ENCODE assay signal across 8 cellular contexts in the genomic region with DNA sequence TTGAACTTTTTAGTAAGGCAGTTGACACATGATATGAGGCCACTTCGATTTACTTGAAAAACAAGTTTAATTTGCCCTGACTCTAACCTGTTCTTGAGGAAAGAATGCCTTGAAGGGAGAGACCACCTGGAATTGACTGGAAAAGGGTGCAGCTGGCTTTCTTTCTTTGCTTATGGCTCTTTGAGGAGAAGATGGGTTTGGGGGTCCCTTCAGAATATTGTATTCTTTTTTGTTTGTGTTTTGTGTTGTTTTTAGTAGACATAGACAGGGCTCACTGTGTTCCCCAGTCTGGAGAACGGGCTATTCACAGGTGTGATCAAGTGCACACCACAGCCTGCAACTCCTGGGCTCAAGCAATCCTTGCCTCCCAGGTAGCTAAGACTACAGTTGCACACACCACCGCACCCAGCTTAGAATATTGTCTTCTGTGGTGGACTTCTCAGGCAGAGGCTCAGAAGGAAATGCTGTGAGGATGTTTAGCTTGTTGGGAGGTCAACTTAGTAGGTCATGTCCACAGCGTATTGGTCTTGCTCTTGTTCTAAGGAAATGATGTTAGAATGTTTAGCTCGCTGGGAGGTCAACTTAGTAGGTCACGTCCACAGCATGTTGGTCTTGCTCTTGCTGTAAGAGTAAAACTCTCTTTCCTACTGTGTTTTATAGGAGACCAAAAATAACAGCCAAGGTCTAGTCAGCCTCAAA. TPM values are rescaled to one million over a fixed set of nuclear protein-coding genes. Genes with fewer than 3 reads are reported as not detected.
DNase-seq lines count a peak whose midpoint lies in the region; ATAC-seq and TF ChIP-seq lines count a peak whose summit lies in the region.

No MANE protein-coding gene starts in this region.

- intact Hi-C loops in gastrocnemius medialis (cut with DNase I; ENCODE audit: low total_unique reads): no loop called here

- H3K27me3 ChIP-seq in GM23338 (ENCODE audit: insufficient read depth) (no peaks in the 10 kb centered on the region), gastrocnemius medialis (no peaks in the 10 kb centered on the region)

- peak overlapping the region; percentile 93 for H3K4me3 Mint-ChIP-seq in GM23338

- no peak for DNase-seq in GM23338 (ENCODE audit: low spot score)
- DNase-seq in foreskin fibroblast: no peak
- DNase-seq in gastrocnemius medialis: no peak
- DNase-seq in NCI-H2196 treated with DMSO at 0.1 percent for 48 hours (lab: John Stamatoyannopoulos, UW; ENCODE audit: unreplicated experiment): no peak
- DNase-seq in left lobe of liver (ENCODE audit: low spot score): no peak
- DNase-seq in DMS53 treated with DMSO at 0.1 percent for 48 hours (lab: John Stamatoyannopoulos, UW; ENCODE audit: unreplicated experiment): no peak

- no peak for TF ChIP-seq POLR2A in gastrocnemius medialis (IDR thresholded peaks at IDR 0.05)

- peak overlapping the region; percentile 78 for H3K4me2 ChIP-seq in GM23338

- peaks cover 6% of the 10 kb centered on the region for H3K4me1 ChIP-seq in GM23338 (ENCODE audit: insufficient read depth)
- peaks cover 16 to 19% of the 10 kb centered on the region in 2 donors for H3K4me1 ChIP-seq in gastrocnemius medialis

- H3K4me3 ChIP-seq in GM23338 (peak overlapping the region; percentile 77), foreskin fibroblast (ENCODE audit: low read depth in 1 of 2, low read length in 2 of 2) (peak overlapping the region; percentile 82 to 92), gastrocnemius medialis (peak overlapping the region; percentile 74 to 93 (median 78))

- peaks cover 11% of the 10 kb centered on the region for H3K79me2 ChIP-seq in GM23338 (replicated peaks; ENCODE audit: insufficient read depth)

- peaks cover 6% of the 10 kb centered on the region; the same call in 1 of the 2 replicates for H3F3A ChIP-seq in GM23338 (replicated peaks; ENCODE audit: low read depth)

- in situ Hi-C loops in gastrocnemius medialis (cut with MboI; ENCODE audit: low sequenced_read_pairs in 4 of 4): no loop called here

- no peaks in the 10 kb centered on the region; the same call in none of the 2 replicates for H4K20me1 ChIP-seq in GM23338 (replicated peaks; ENCODE audit: insufficient read depth)

- ATAC-seq in GM23338: no peak
- no peak for ATAC-seq in gastrocnemius medialis
- ATAC-seq in left lobe of liver: no peak
- no peak for ATAC-seq in GM21360 (IDR thresholded peaks at IDR 0.05; ENCODE audit: unreplicated experiment)

- peaks cover 3% of the 10 kb centered on the region; the same call in 1 of the 3 replicates for H3K9me3 Mint-ChIP-seq in GM23338

- H3K27me3 Mint-ChIP-seq in GM23338 (ENCODE audit: insufficient read depth, low read depth, poor library complexity): peaks cover 21% of the 10 kb centered on the region

- H3K27ac ChIP-seq in GM23338 (ENCODE audit: low read depth) (no peak overlapping the region), VCaP (peak overlapping the region; percentile 95; the same call in 1 of the 2 replicates), gastrocnemius medialis (peak overlapping the region; percentile 92 to 99 (median 98))

- H3K9me2 ChIP-seq in GM23338 (ENCODE audit: insufficient read depth): no peaks in the 10 kb centered on the region

- no peak for TF ChIP-seq CTCF in GM23338 (conservative IDR thresholded peaks at IDR 0.05; ENCODE audit: low read depth in 2 of 2)
- no peak for TF ChIP-seq CTCF in VCaP (conservative IDR thresholded peaks at IDR 0.05)
- no peak for TF ChIP-seq CTCF in foreskin fibroblast (IDR thresholded peaks at IDR 0.05; ENCODE audit: low read depth, low read length)
- no peak for TF ChIP-seq CTCF in gastrocnemius medialis (IDR thresholded peaks at IDR 0.05 in 4 of 5, conservative IDR thresholded peaks at IDR 0.05 in 1 of 5)

- peaks cover 16% of the 10 kb centered on the region for H3K4me1 Mint-ChIP-seq in GM23338

- no peak overlapping the region for H2AFZ ChIP-seq in GM23338

- H3K36me3 Mint-ChIP-seq in GM23338 (ENCODE audit: low read depth): peaks cover 37% of the 10 kb centered on the region

- no peaks in the 10 kb centered on the region for H3K9me3 ChIP-seq in gastrocnemius medialis

- H3K36me3 ChIP-seq in GM23338 (ENCODE audit: insufficient read depth) (peaks cover 16% of the 10 kb centered on the region; the same call in 1 of the 2 replicates), gastrocnemius medialis (peaks cover 2 to 41% of the 10 kb centered on the region in 2 donors)

- H3K27ac Mint-ChIP-seq in GM23338: no peak overlapping the region

TF ChIP-seq in GM23338, 12 proteins besides CTCF, POLR2A, EP300 and RAD21 (continues in another document):
- TF ChIP-seq EZH2 (IDR thresholded peaks at IDR 0.05; ENCODE audit: low read depth, unreplicated experiment): no peak
- TF ChIP-seq ZNF114 (CRISPR knock-in tag; IDR thresholded peaks at IDR 0.05): no peak
- TF ChIP-seq POLR2AphosphoS5 (IDR thresholded peaks at IDR 0.05; ENCODE audit: low read depth): no peak
- no peak for TF ChIP-seq JUNB (IDR thresholded peaks at IDR 0.05; ENCODE audit: unreplicated experiment)

RNA-seq across cellular contexts. Expression of gene NRL, which starts 1.5 kb away (rescaled TPM):
- 2.2 and 5.2 TPM in 2 replicates for total RNA-seq in GM23338 (2014; rRNA removed; shearing (Covaris generic))
- 1.4 and 1.8 TPM in 2 replicates for polyA plus RNA-seq in GM23338 (2016; fragmentation: Nextera tagmentation; extraction: Ambion mirVana)
- 1 to 10 TPM in 3 of 4 donors, under 1 TPM in 1; 0.82 to 4.5 (median 2.4) TPM for total RNA-seq in gastrocnemius medialis
- total RNA-seq in left lobe of liver: 3.5 TPM

RNA-seq across cellular contexts. Expression of gene DCAF11, which starts 1.7 kb away (rescaled TPM):
- 78.7 and 93.2 TPM in 2 replicates for total RNA-seq in GM23338 (2014; rRNA removed; shearing (Covaris generic))
- polyA plus RNA-seq in GM23338 (2016; fragmentation: Nextera tagmentation; extraction: Ambion mirVana): 18.6 and 19.0 TPM in 2 replicates
- total RNA-seq in gastrocnemius medialis (100 to 1,000 TPM in 1 of 4 donors, 10 to 100 TPM in 3; 52.4 to 113 (median 88.7) TPM), left lobe of liver (212 TPM)

RNA-seq across cellular contexts. Expression of gene FITM1, which starts 14.2 kb away (rescaled TPM):
- not detected in 2 replicates for total RNA-seq in GM23338 (2014; rRNA removed; shearing (Covaris generic))
- 0.53 and 0.57 TPM in 2 replicates for polyA plus RNA-seq in GM23338 (2016; fragmentation: Nextera tagmentation; extraction: Ambion mirVana)
- 10 to 100 TPM; 45.3 to 91.3 (median 65.4) TPM for total RNA-seq in gastrocnemius medialis
- total RNA-seq in left lobe of liver: 34.9 TPM

RNA-seq across cellular contexts. Expression of gene PSME1, which starts 19.7 kb away (rescaled TPM):
- total RNA-seq in GM23338 (2014; rRNA removed; shearing (Covaris generic)): 53.9 and 61.1 TPM in 2 replicates
- polyA plus RNA-seq in GM23338 (2016; fragmentation: Nextera tagmentation; extraction: Ambion mirVana): 215 and 220 TPM in 2 replicates
- total RNA-seq in gastrocnemius medialis (100 to 1,000 TPM in 2 of 4 donors, 10 to 100 TPM in 2; 63.3 to 158 (median 87.5) TPM), left lobe of liver (98.1 TPM)

RNA-seq across cellular contexts. Expression of gene PCK2, which starts 22.1 kb away (rescaled TPM):
- total RNA-seq in GM23338 (2014; rRNA removed; shearing (Covaris generic)): 103 and 112 TPM in 2 replicates
- polyA plus RNA-seq in GM23338 (2016; fragmentation: Nextera tagmentation; extraction: Ambion mirVana): 53.5 and 57.9 TPM in 2 replicates
- total RNA-seq in gastrocnemius medialis: 1 to 10 TPM; 1.9 to 9.8 (median 3.6) TPM
- 590 TPM for total RNA-seq in left lobe of liver

Comparison
In these comparisons a context has a peak if more than half of its experiments do, and no peak if none do; other contexts are left out.
1. RNA of gene FITM1, which starts 14.2 kb away (total RNA-seq): 45.3 to 91.3 TPM in gastrocnemius medialis and 34.9 TPM in left lobe of liver (single experiment); not detected in GM23338; every median in the first group is over 10 times any median in the second.
2. Peak in every context shown above with its lines, with median percentiles within 50 percentile points of each other: H3K4me3 ChIP-seq.